18 cellular contexts compared by ENCODE assay signal in genomic region chr11:64750361-64751054, GRCh38. TPM values are rescaled to one million over a fixed set of nuclear protein-coding genes. Genes with fewer than 3 reads are reported as not detected.
DNase-seq lines count a peak whose midpoint lies in the region; ATAC-seq, FAIRE-seq and TF ChIP-seq lines count a peak whose summit lies in the region.
"Had no signal": no experiment of that assay in that cellular context is flagged by ENCODE, and none has a peak within 500 bp of the region (broad histone marks: within the 10 kb centered on the region; RNA-seq: fewer than 3 reads in every experiment).

No MANE protein-coding gene starts in this region.

- H3K27ac ChIP-seq in CD4-positive, alpha-beta T cell (ENCODE audit: low read depth, low read length), result no peak overlapping the region
- no peak overlapping the region for H3K27ac ChIP-seq in astrocyte (ENCODE audit: low read depth, low read length)
- no peak overlapping the region for H3K27ac ChIP-seq in naive thymus-derived CD4-positive, alpha-beta T cell (ENCODE audit: low read depth, low read length)
- H3K27ac ChIP-seq: left lung, SJSA1, tibial nerve had no signal

- FAIRE-seq in astrocyte (lab: Jason Lieb, UNC), result no peak

- TF ChIP-seq CTCF in CD4-positive, alpha-beta T cell (IDR thresholded peaks at IDR 0.05), result peak; percentile 40
- TF ChIP-seq CTCF in GM12873 (IDR thresholded peaks at IDR 0.05; ENCODE audit: insufficient read depth, low read depth, low read length, missing control alignments), result peak; percentile 17
- TF ChIP-seq CTCF in astrocyte (IDR thresholded peaks at IDR 0.05; ENCODE audit: insufficient read depth, low read depth, low read length), result peak; percentile 4

- no peak overlapping the region for H3K9ac ChIP-seq in astrocyte (ENCODE audit: low read length)

- H3K4me1 Mint-ChIP-seq in CD4-positive, alpha-beta T cell (ENCODE audit: low read depth), result peaks cover 33% of the 10 kb centered on the region
- no peaks in the 10 kb centered on the region for H3K4me1 Mint-ChIP-seq in astrocyte (ENCODE audit: low read depth, unreplicated experiment)
- H3K4me1 Mint-ChIP-seq in naive thymus-derived CD4-positive, alpha-beta T cell, result peaks cover 9 to 50% (median 41%) of the 10 kb centered on the region in 7 donors

- intact Hi-C loops in CD4-positive, alpha-beta T cell (cut with DNase I, micrococcal nuclease), result no loop called here
- intact Hi-C loops in naive thymus-derived CD4-positive, alpha-beta T cell (cut with micrococcal nuclease), result no loop called here

- in situ Hi-C loops in HAP-1 (cut with MboI; ENCODE audit: low sequenced_read_pairs), result no loop called here

- H3K9me3 Mint-ChIP-seq in CD4-positive, alpha-beta T cell, result no peaks in the 10 kb centered on the region
- H3K9me3 Mint-ChIP-seq in astrocyte (ENCODE audit: unreplicated experiment), result no peaks in the 10 kb centered on the region
- no peaks in the 10 kb centered on the region for H3K9me3 Mint-ChIP-seq in naive thymus-derived CD4-positive, alpha-beta T cell

- H3K27me3 ChIP-seq in CD4-positive, alpha-beta T cell (ENCODE audit: control insufficient read depth, insufficient read depth, low read length), result no peaks in the 10 kb centered on the region
- H3K27me3 ChIP-seq in astrocyte (ENCODE audit: insufficient read depth, low read length), result no peaks in the 10 kb centered on the region
- H3K27me3 ChIP-seq in naive thymus-derived CD4-positive, alpha-beta T cell (ENCODE audit: control insufficient read depth in 2 of 2, insufficient read depth in 2 of 2, low read length in 2 of 2), result no peaks in the 10 kb centered on the region
- no peaks in the 10 kb centered on the region for H3K27me3 ChIP-seq in HAP-1 (ENCODE audit: low read depth)

- no peak for DNase-seq in CD4-positive, alpha-beta T cell
- DNase-seq in astrocyte (ENCODE audit: low read depth) (no peak), NK-92 (lab: John Stamatoyannopoulos, UW; ENCODE audit: unreplicated experiment) (no peak), NCI-H774 (lab: John Stamatoyannopoulos, UW) (no peak), HAP-1 (ENCODE audit: low spot score in 2 of 2) (no peak)
- peak in 2 of 9 donors; percentile 47 to 55 for DNase-seq in naive thymus-derived CD4-positive, alpha-beta T cell
- DNase-seq: activated CD8-positive, alpha-beta memory T cell treated with anti-CD3 and anti-CD28 coated beads, Interleukin-2, amount 50 U/mL, for 4 hours; amygdala; hippocampal formation; left lung; stimulated activated CD4-positive, alpha-beta T cell treated with anti-CD3 and anti-CD28 coated beads, Interleukin-1b, Interleukin-23, amount 100 ng/mL, for 48 hours; stimulated activated CD8-positive, alpha-beta memory T cell treated with anti-CD3 and anti-CD28 coated beads, Interleukin-4, amount 100 ng/mL, for 48 hours had no signal

- POLR2A ChIA-PET in CD4-positive, alpha-beta T cell (lab: Charles Lee), result interaction anchor here (2.7 to 18.7 kb wide), 2 partner anchors 11 to 28 kb away, joined by 10 to 634 read pairs; partner anchors contain the start of genes PYGM and SF1
- POLR2A ChIA-PET in naive thymus-derived CD4-positive, alpha-beta T cell (lab: Charles Lee), result interaction anchor here (0.5 to 39.7 kb wide), 3 partner anchors 2 to 353 kb away, joined by 3 to 1956 read pairs (median 1956); partner anchors contain the start of genes PYGM, RASGRP2 and SF1

- no peaks in the 10 kb centered on the region for H3K9me3 ChIP-seq in CD4-positive, alpha-beta T cell (ENCODE audit: control insufficient read depth, low read length)
- H3K9me3 ChIP-seq in astrocyte (ENCODE audit: insufficient read depth, low read depth, low read length) (no peaks in the 10 kb centered on the region), HAP-1 (no peaks in the 10 kb centered on the region)
- no peaks in the 10 kb centered on the region for H3K9me3 ChIP-seq in naive thymus-derived CD4-positive, alpha-beta T cell (ENCODE audit: control insufficient read depth in 2 of 3, low read length in 3 of 3)
- H3K9me3 ChIP-seq: left lung, SJSA1, tibial nerve had no signal

- H3K4me2 ChIP-seq in astrocyte (ENCODE audit: low read length), result no peak overlapping the region

- no peaks in the 10 kb centered on the region for H3K79me2 ChIP-seq in astrocyte (ENCODE audit: insufficient read depth, low read length)

- peak overlapping the region; percentile 45 for H3K27ac Mint-ChIP-seq in CD4-positive, alpha-beta T cell
- H3K27ac Mint-ChIP-seq in astrocyte (ENCODE audit: unreplicated experiment), result peak overlapping the region; percentile 27
- H3K27ac Mint-ChIP-seq in naive thymus-derived CD4-positive, alpha-beta T cell, result peak overlapping the region; percentile 54 to 90 (median 81)

- H3K36me3 Mint-ChIP-seq in CD4-positive, alpha-beta T cell (ENCODE audit: low read depth), result peaks cover 41% of the 10 kb centered on the region
- peaks cover 9% of the 10 kb centered on the region for H3K36me3 Mint-ChIP-seq in astrocyte (ENCODE audit: low read depth, unreplicated experiment)
- H3K36me3 Mint-ChIP-seq in naive thymus-derived CD4-positive, alpha-beta T cell, result peaks cover 4 to 24% (median 9%) of the 10 kb centered on the region in 5 donors

- H3K4me3 Mint-ChIP-seq in CD4-positive, alpha-beta T cell, result peak overlapping the region; percentile 47
- H3K4me3 Mint-ChIP-seq in astrocyte (ENCODE audit: unreplicated experiment), result no peak overlapping the region
- peak overlapping the region in 6 of 10 donors; percentile 18 to 51 (median 21) for H3K4me3 Mint-ChIP-seq in naive thymus-derived CD4-positive, alpha-beta T cell

- no peak overlapping the region for H2AFZ ChIP-seq in astrocyte (ENCODE audit: low read depth, low read length)

- H3K4me3 ChIP-seq in astrocyte (ENCODE audit: insufficient read depth, low read depth, low read length), result no peak overlapping the region
- no peak overlapping the region for H3K4me3 ChIP-seq in naive thymus-derived CD4-positive, alpha-beta T cell (ENCODE audit: low read length)
- H3K4me3 ChIP-seq in HAP-1, result no peak overlapping the region
- H3K4me3 ChIP-seq: left lung, SJSA1, tibial nerve had no signal

- H3K36me3 ChIP-seq in astrocyte (ENCODE audit: insufficient read depth, low read length) (no peaks in the 10 kb centered on the region), HAP-1 (replicated peaks) (no peaks in the 10 kb centered on the region)
- H3K36me3 ChIP-seq in naive thymus-derived CD4-positive, alpha-beta T cell (ENCODE audit: control insufficient read depth in 2 of 3, insufficient read depth in 3 of 3, low read length in 3 of 3), result peaks cover 0 to 37% (median 0%) of the 10 kb centered on the region in 3 experiments

- peaks cover 4% of the 10 kb centered on the region for H3K4me1 ChIP-seq in astrocyte (ENCODE audit: insufficient read depth, low read length)
- peaks cover 7 to 9% of the 10 kb centered on the region in 2 donors for H3K4me1 ChIP-seq in naive thymus-derived CD4-positive, alpha-beta T cell (ENCODE audit: control insufficient read depth in 2 of 2, insufficient read depth in 2 of 2, low read length in 2 of 2)
- no peaks in the 10 kb centered on the region for H3K4me1 ChIP-seq in HAP-1

- H4K20me1 ChIP-seq in astrocyte (ENCODE audit: insufficient read depth, low read length), result no peaks in the 10 kb centered on the region

- H3K27me3 Mint-ChIP-seq in CD4-positive, alpha-beta T cell, result no peaks in the 10 kb centered on the region
- H3K27me3 Mint-ChIP-seq in astrocyte (ENCODE audit: low read depth, unreplicated experiment), result peaks cover 14% of the 10 kb centered on the region
- no peaks in the 10 kb centered on the region for H3K27me3 Mint-ChIP-seq in naive thymus-derived CD4-positive, alpha-beta T cell

- ATAC-seq in CD4-positive, alpha-beta T cell (ENCODE audit: poor library complexity), result no peak
- no peak for ATAC-seq in naive thymus-derived CD4-positive, alpha-beta T cell
- ATAC-seq: left lung had no signal

- CTCF ChIA-PET in CD4-positive, alpha-beta T cell (lab: Charles Lee), result interaction anchor here (1.0 kb wide), 1 partner anchor 10 kb away, joined by 4 read pairs; no protein-coding TSS in a partner anchor
- CTCF ChIA-PET in naive thymus-derived CD4-positive, alpha-beta T cell (lab: Charles Lee), result interaction anchor here (0.7 to 18.4 kb wide), 3 partner anchors 9 to 32 kb away, joined by 4 to 305 read pairs (median 4); partner anchors contain the start of gene PYGM

RNA-seq across cellular contexts. Expression of gene RASGRP2, which starts 6.6 kb away (rescaled TPM):
- total RNA-seq in CD4-positive, alpha-beta T cell, result 100 to 1,000 TPM; 668 to 672 TPM
- total RNA-seq in astrocyte, result 3.9 and 5.4 TPM in 2 replicates
- total RNA-seq in naive thymus-derived CD4-positive, alpha-beta T cell, result 100 to 1,000 TPM; 211 to 697 (median 654) TPM
- polyA plus RNA-seq in naive thymus-derived CD4-positive, alpha-beta T cell, result 100 to 1,000 TPM; 197 to 312 TPM
- total RNA-seq: HT-29 had no signal

RNA-seq across cellular contexts. Expression of gene PYGM, which starts 9.3 kb away (rescaled TPM):
- total RNA-seq in CD4-positive, alpha-beta T cell, result 1 to 10 TPM; 5.0 to 6.0 TPM
- 0.68 and 1.0 TPM in 2 replicates for total RNA-seq in astrocyte
- 10 to 100 TPM in 4 of 5 experiments, 1 to 10 TPM in 1; 8.0 to 16.2 (median 13.9) TPM for total RNA-seq in naive thymus-derived CD4-positive, alpha-beta T cell
- under 1 TPM; 0.26 to 0.64 TPM for polyA plus RNA-seq in naive thymus-derived CD4-positive, alpha-beta T cell

RNA-seq across cellular contexts. Expression of gene NRXN2, which starts 27.5 kb away (rescaled TPM):
- total RNA-seq in CD4-positive, alpha-beta T cell, result under 1 TPM; 0.05 to 0.31 TPM
- 0.14 and 0.17 TPM in 2 replicates for total RNA-seq in astrocyte
- total RNA-seq in naive thymus-derived CD4-positive, alpha-beta T cell, result under 1 TPM in 3 of 5 experiments, not detected in 2; 0.07 to 0.71 (median 0.27) TPM
- polyA plus RNA-seq in naive thymus-derived CD4-positive, alpha-beta T cell, result not detected
- total RNA-seq: dermis microvascular lymphatic vessel endothelial cell, HT-29, M059J, SJSA1 had no signal

RNA-seq across cellular contexts. Expression of gene SF1, which starts 27.8 kb away (rescaled TPM):
- 1,000 to 10,000 TPM; 1,632 to 1,657 TPM for total RNA-seq in CD4-positive, alpha-beta T cell
- total RNA-seq in astrocyte, result 210 and 215 TPM in 2 replicates
- total RNA-seq in naive thymus-derived CD4-positive, alpha-beta T cell, result 1,000 to 10,000 TPM in 2 of 5 experiments, 100 to 1,000 TPM in 3; 462 to 1,612 (median 904) TPM
- 100 to 1,000 TPM; 101 to 155 TPM for polyA plus RNA-seq in naive thymus-derived CD4-positive, alpha-beta T cell

RNA-seq across cellular contexts. Expression of gene MAP4K2, which starts 52.5 kb away (rescaled TPM):
- 10 to 100 TPM; 71.9 to 74.1 TPM for total RNA-seq in CD4-positive, alpha-beta T cell
- 11.2 and 12.3 TPM in 2 replicates for total RNA-seq in astrocyte
- total RNA-seq in naive thymus-derived CD4-positive, alpha-beta T cell, result 100 to 1,000 TPM in 2 of 5 experiments, 10 to 100 TPM in 3; 75.2 to 130 (median 84.3) TPM
- polyA plus RNA-seq in naive thymus-derived CD4-positive, alpha-beta T cell, result 10 to 100 TPM; 40.7 to 63.0 TPM

Comparison
In these comparisons a context has a peak if more than half of its experiments do, and no peak if none do; other contexts are left out.
1. H3K27ac Mint-ChIP-seq: peak in every context shown above with its lines; median percentile 81 in naive thymus-derived CD4-positive, alpha-beta T cell; 45 in CD4-positive, alpha-beta T cell; 27 in astrocyte.
2. RNA of gene RASGRP2, which starts 6.6 kb away (total RNA-seq): 668 to 672 TPM in CD4-positive, alpha-beta T cell and 211 to 697 TPM in naive thymus-derived CD4-positive, alpha-beta T cell; 3.9 to 5.4 TPM in astrocyte; every median in the first group is over 10 times any median in the second.
3. Peak in every context shown above with its lines, with median percentiles within 50 percentile points of each other: CTCF ChIP-seq.